ENCODE assay signal across 8 cellular contexts in the genomic region with DNA sequence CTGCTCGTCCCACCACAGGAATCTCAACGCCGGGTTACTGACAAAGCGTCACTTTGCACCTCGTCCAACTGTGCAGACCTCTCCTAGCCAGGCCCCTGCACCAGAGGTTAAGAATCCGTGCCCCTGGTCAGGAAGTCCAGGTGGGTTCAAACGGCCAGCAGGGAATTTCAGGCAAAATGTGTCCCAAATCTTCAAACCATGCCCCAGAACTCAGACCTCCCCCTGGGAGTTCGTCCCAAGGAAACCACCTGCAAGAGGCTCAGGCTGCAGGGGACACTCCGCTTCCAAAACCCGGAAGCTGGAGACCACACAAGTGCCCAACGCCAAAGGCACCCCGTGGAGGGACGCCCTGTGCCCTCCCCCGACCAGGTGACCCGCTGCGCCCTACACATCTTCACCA. TPM values are rescaled to one million over a fixed set of nuclear protein-coding genes. Genes with fewer than 3 reads are reported as not detected.
DNase-seq lines count a peak whose midpoint lies in the region; FAIRE-seq and TF ChIP-seq lines count a peak whose summit lies in the region.
"Not testable (repeated sequence)": the region's sequence is repeated elsewhere in the genome, so short reads cannot be mapped to it uniquely, and the experiment has no call there.

No MANE protein-coding gene starts in this region.

- not testable (repeated sequence) for H3K4me1 ChIP-seq in OCI-LY7 (ENCODE audit: insufficient read depth, low read length, poor library complexity, severe bottlenecking); osteoblast (ENCODE audit: insufficient read depth, low read length)
- H3K4me1 ChIP-seq in esophagus muscularis mucosa = peaks cover 1 to 26% (median 26%) of the 10 kb centered on the region in 4 donors
- peaks cover 6 to 45% (median 20%) of the 10 kb centered on the region in 4 donors for H3K4me1 ChIP-seq in stomach

- H3K9me3 ChIP-seq in OCI-LY7 (ENCODE audit: low read length); esophagus muscularis mucosa; osteoblast (ENCODE audit: low read depth, low read length); stomach: not testable (repeated sequence)

- TF ChIP-seq CTCF in AG09309 (IDR thresholded peaks at IDR 0.05; ENCODE audit: control insufficient read depth, insufficient read depth, low read depth, low read length, missing control alignments); OCI-LY7 (conservative IDR thresholded peaks at IDR 0.05; ENCODE audit: low read length); astrocyte of the spinal cord (IDR thresholded peaks at IDR 0.05; ENCODE audit: low read depth, low read length); esophagus muscularis mucosa (IDR thresholded peaks at IDR 0.05); kidney epithelial cell (IDR thresholded peaks at IDR 0.05; ENCODE audit: insufficient read depth, low read length, poor library complexity, severe bottlenecking); osteoblast (IDR thresholded peaks at IDR 0.05; ENCODE audit: extremely low read depth, low read depth, low read length); stomach (IDR thresholded peaks at IDR 0.05): not testable (repeated sequence)

- in situ Hi-C loops in astrocyte of the spinal cord (cut with HindIII; ENCODE audit: low sequenced_read_pairs) = not testable (repeated sequence)

- DNase-seq in AG09309 (ENCODE audit: low read depth); GM12892 (ENCODE audit: insufficient read length); OCI-LY7 (ENCODE audit: low spot score); astrocyte of the spinal cord (ENCODE audit: low read depth, low spot score); esophagus muscularis mucosa (ENCODE audit: extremely low spot score); kidney epithelial cell (ENCODE audit: low read depth); osteoblast (ENCODE audit: insufficient read length, low spot score, missing footprints); stomach: not testable (repeated sequence)

- not testable (repeated sequence) for H3K79me2 ChIP-seq in OCI-LY7 (ENCODE audit: insufficient read depth, low read depth, low read length)
- peaks cover 20% of the 10 kb centered on the region for H3K79me2 ChIP-seq in osteoblast (ENCODE audit: insufficient read depth, low read length)

- H3K4me2 ChIP-seq in OCI-LY7 (ENCODE audit: low read length) = 0 out of 2 replicates have a peak overlapping the region, but pooled peaks have one; percentile 23
- peak overlapping the region; percentile 70 for H3K4me2 ChIP-seq in osteoblast (ENCODE audit: insufficient read depth, low read length)

- TF ChIP-seq EP300 in esophagus muscularis mucosa (IDR thresholded peaks at IDR 0.05); stomach (IDR thresholded peaks at IDR 0.05): not testable (repeated sequence)

- POLR2A ChIA-PET in OCI-LY7 (lab: Charles Lee) = not testable (repeated sequence)

- H3K27me3 ChIP-seq in esophagus muscularis mucosa; kidney epithelial cell (ENCODE audit: control insufficient read depth, insufficient read depth, low read length); osteoblast (ENCODE audit: insufficient read depth, low read length); stomach: not testable (repeated sequence)

- intact Hi-C loops in OCI-LY7 (cut with micrococcal nuclease; ENCODE audit: unreplicated experiment); esophagus muscularis mucosa (cut with DNase I); stomach (cut with DNase I; ENCODE audit: low total_unique reads): not testable (repeated sequence)

- H3K36me3 ChIP-seq in OCI-LY7 (ENCODE audit: insufficient read depth, low read length); esophagus muscularis mucosa; kidney epithelial cell (ENCODE audit: control insufficient read depth, insufficient read depth, low read length); osteoblast (ENCODE audit: insufficient read depth, low read length): not testable (repeated sequence)
- peaks cover 0 to 22% (median 4%) of the 10 kb centered on the region in 4 donors for H3K36me3 ChIP-seq in stomach

- H4K20me1 ChIP-seq in OCI-LY7 (ENCODE audit: insufficient read depth, low read length); osteoblast (ENCODE audit: insufficient read depth, low read length): not testable (repeated sequence)

- H3K27ac ChIP-seq in OCI-LY7 (ENCODE audit: low read depth, low read length, poor library complexity, severe bottlenecking); osteoblast (ENCODE audit: low read depth, low read length): not testable (repeated sequence)
- peak overlapping the region in 1 of 4 donors; percentile 45 for H3K27ac ChIP-seq in esophagus muscularis mucosa (replicated peaks in 1 of 4)
- H3K27ac ChIP-seq in stomach = peak overlapping the region in 1 of 5 donors; percentile 24

- H2AFZ ChIP-seq in OCI-LY7 (ENCODE audit: low read length); osteoblast (ENCODE audit: low read length): not testable (repeated sequence)

- not testable (repeated sequence) for BruUV-seq in OCI-LY7 (replicated peaks; lab: Mats Ljungman, UMichigan)

- CTCF ChIA-PET in OCI-LY7 (lab: Charles Lee; ENCODE audit: unreplicated experiment) = not testable (repeated sequence)

- no CpG with 5 or more reads among the region's 16 CpGs for whole genome bisulfite sequencing in esophagus muscularis mucosa
- 0 to 11% (median 7%) methylated on average over 1 to 4 of the region's 16 CpGs; no CpG with 5 or more reads in 2 of the 5 donors for WGBS in stomach, 5 donors

- TF ChIP-seq POLR2A in GM12892 (IDR thresholded peaks at IDR 0.05; ENCODE audit: low read depth, low read length); esophagus muscularis mucosa (IDR thresholded peaks at IDR 0.05; ENCODE audit: low read depth); stomach (IDR thresholded peaks at IDR 0.05): not testable (repeated sequence)

- H3K4me3 ChIP-seq in AG09309 (ENCODE audit: control insufficient read depth, low read depth, low read length) (peak overlapping the region; percentile 31), OCI-LY7 (ENCODE audit: low read depth, low read length, poor library complexity, severe bottlenecking) (peak overlapping the region; percentile 44), astrocyte of the spinal cord (ENCODE audit: low read depth, low read length) (peak overlapping the region; percentile 37), esophagus muscularis mucosa (peak overlapping the region in 3 of 4 donors; percentile 23 to 47 (median 37)), kidney epithelial cell (ENCODE audit: low read depth, low read length) (peak overlapping the region; percentile 32), osteoblast (ENCODE audit: insufficient read depth, low read length) (peak overlapping the region; percentile 54), stomach (peak overlapping the region in 3 of 4 donors; percentile 32 to 37 (median 35))

- not testable (repeated sequence) for H3K9me2 ChIP-seq in OCI-LY7 (ENCODE audit: insufficient read depth, low read length)

- FAIRE-seq in GM12892 (lab: Jason Lieb, UNC) = peak; percentile 64

RNA-seq across cellular contexts. Expression of a gene that starts 1.2 kb away (rescaled TPM):
- 20.3 TPM for polyA plus RNA-seq in GM12892 (2012; ENCODE audit: missing spikeins)
- total RNA-seq in OCI-LY7 (2014; rRNA removed; shearing (Covaris generic)) = 24.2 and 26.6 TPM in 2 replicates
- 58.9 and 61.2 TPM in 2 replicates for total RNA-seq in OCI-LY7 (2022)
- total RNA-seq in esophagus muscularis mucosa = 10 to 100 TPM; 25.7 to 65.0 (median 35.6) TPM
- 28.0 and 33.4 TPM in 2 replicates for total RNA-seq in kidney epithelial cell
- total RNA-seq in osteoblast = 33.0 and 38.4 TPM in 2 replicates
- total RNA-seq in stomach = 100 to 1,000 TPM in 1 of 5 donors, 10 to 100 TPM in 4; 16.9 to 105 (median 64.5) TPM
- 10 to 100 TPM; 11.2 to 16.7 (median 11.3) TPM for polyA plus RNA-seq in stomach

RNA-seq across cellular contexts. Expression of a gene that starts 32.6 kb away (rescaled TPM):
- 18.3 TPM for polyA plus RNA-seq in GM12892 (2012; ENCODE audit: missing spikeins)
- 21.6 and 24.0 TPM in 2 replicates for total RNA-seq in OCI-LY7 (2014; rRNA removed; shearing (Covaris generic))
- 44.2 and 51.5 TPM in 2 replicates for total RNA-seq in OCI-LY7 (2022)
- total RNA-seq in esophagus muscularis mucosa = 10 to 100 TPM; 27.2 to 68.9 (median 33.0) TPM
- 23.3 and 27.0 TPM in 2 replicates for total RNA-seq in kidney epithelial cell
- total RNA-seq in osteoblast = 5.3 and 5.8 TPM in 2 replicates
- 10 to 100 TPM in 4 of 5 donors, 1 to 10 TPM in 1; 9.0 to 62.6 (median 29.3) TPM for total RNA-seq in stomach
- 10 to 100 TPM; 21.6 to 37.4 (median 27.9) TPM for polyA plus RNA-seq in stomach

RNA-seq across cellular contexts. Expression of a gene that starts 32.7 kb away (rescaled TPM):
- 22.5 TPM for polyA plus RNA-seq in GM12892 (2012; ENCODE audit: missing spikeins)
- 50.9 and 66.1 TPM in 2 replicates for total RNA-seq in OCI-LY7 (2014; rRNA removed; shearing (Covaris generic))
- total RNA-seq in OCI-LY7 (2022) = 90.5 and 92.1 TPM in 2 replicates
- total RNA-seq in esophagus muscularis mucosa = 10 to 100 TPM; 18.2 to 46.9 (median 31.4) TPM
- total RNA-seq in kidney epithelial cell = 14.2 and 14.9 TPM in 2 replicates
- total RNA-seq in osteoblast = 19.4 and 22.1 TPM in 2 replicates
- 100 to 1,000 TPM in 3 of 5 donors, 10 to 100 TPM in 2; 46.1 to 233 (median 126) TPM for total RNA-seq in stomach
- 10 to 100 TPM; 27.3 to 68.7 (median 31.6) TPM for polyA plus RNA-seq in stomach

RNA-seq across cellular contexts. Expression of a gene that starts 59.5 kb away (rescaled TPM):
- not detected for polyA plus RNA-seq in GM12892 (2012; ENCODE audit: missing spikeins)
- total RNA-seq in OCI-LY7 (2014; rRNA removed; shearing (Covaris generic)) = 1.3 and 2.2 TPM in 2 replicates
- 7.6 and 8.7 TPM in 2 replicates for total RNA-seq in OCI-LY7 (2022)
- 10 to 100 TPM in 3 of 4 donors, 1 to 10 TPM in 1; 3.2 to 19.5 (median 14.0) TPM for total RNA-seq in esophagus muscularis mucosa
- total RNA-seq in kidney epithelial cell = 4.9 and 6.5 TPM in 2 replicates
- total RNA-seq in osteoblast = 0.59 and 1.1 TPM in 2 replicates
- total RNA-seq in stomach = 100 to 1,000 TPM in 1 of 5 donors, 10 to 100 TPM in 4; 15.1 to 111 (median 19.3) TPM
- 10 to 100 TPM in 2 of 3 donors, 1 to 10 TPM in 1; 5.5 to 16.2 (median 12.7) TPM for polyA plus RNA-seq in stomach
